ENCODE assay signal across 1 cellular context in the genomic region with DNA sequence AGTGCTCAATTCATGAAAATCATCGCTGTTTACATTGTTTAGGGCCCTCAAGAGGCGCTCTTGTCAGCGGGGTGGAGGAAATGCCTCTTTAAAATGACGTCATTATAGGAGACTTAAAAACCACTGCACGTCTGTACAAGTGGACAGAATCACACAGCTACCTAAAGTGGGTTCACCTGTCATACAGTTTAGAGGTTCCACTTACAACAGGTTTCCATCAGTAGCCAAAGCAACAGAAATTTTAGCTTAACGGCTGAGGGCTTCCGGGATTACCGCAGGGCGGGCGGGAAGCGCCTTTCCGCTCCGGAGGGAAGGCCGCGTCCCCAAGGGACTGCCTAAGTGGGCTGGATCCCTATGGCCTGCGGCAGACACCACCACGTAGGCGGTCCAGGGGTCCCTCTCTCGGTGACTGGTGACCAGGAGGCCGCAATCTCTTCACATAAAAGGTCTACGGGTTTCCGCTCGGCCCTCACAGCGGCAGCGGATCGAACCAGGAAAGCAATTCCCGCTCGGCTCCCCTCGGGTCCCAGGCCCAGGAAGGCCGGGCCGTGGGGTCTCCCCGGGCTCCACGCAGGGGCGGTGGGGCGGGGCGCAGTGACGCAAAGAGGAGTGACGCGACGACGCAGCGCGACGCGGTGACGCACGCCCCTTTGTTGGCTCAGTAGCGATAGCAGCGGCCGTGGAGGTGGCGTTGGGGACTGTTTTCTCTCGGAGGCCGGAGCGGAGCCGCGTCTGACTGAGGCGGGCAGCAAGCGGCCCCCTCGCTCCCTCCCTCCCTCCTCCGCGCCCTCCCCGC.
TF ChIP-seq lines count a peak whose summit lies in the region.

A gene with protein sequence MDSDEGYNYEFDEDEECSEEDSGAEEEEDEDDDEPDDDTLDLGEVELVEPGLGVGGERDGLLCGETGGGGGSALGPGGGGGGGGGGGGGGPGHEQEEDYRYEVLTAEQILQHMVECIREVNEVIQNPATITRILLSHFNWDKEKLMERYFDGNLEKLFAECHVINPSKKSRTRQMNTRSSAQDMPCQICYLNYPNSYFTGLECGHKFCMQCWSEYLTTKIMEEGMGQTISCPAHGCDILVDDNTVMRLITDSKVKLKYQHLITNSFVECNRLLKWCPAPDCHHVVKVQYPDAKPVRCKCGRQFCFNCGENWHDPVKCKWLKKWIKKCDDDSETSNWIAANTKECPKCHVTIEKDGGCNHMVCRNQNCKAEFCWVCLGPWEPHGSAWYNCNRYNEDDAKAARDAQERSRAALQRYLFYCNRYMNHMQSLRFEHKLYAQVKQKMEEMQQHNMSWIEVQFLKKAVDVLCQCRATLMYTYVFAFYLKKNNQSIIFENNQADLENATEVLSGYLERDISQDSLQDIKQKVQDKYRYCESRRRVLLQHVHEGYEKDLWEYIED (plus strand): TSS at position 661 of the 796 bp plus-strand sequence. CDS start 310 bp downstream, outside the sequence.

TF ChIP-seq in HepG2, 621 proteins besides CTCF, POLR2A, EP300 and RAD21 (continued from another document and continues in another):
- TF ChIP-seq, protein P1, sequence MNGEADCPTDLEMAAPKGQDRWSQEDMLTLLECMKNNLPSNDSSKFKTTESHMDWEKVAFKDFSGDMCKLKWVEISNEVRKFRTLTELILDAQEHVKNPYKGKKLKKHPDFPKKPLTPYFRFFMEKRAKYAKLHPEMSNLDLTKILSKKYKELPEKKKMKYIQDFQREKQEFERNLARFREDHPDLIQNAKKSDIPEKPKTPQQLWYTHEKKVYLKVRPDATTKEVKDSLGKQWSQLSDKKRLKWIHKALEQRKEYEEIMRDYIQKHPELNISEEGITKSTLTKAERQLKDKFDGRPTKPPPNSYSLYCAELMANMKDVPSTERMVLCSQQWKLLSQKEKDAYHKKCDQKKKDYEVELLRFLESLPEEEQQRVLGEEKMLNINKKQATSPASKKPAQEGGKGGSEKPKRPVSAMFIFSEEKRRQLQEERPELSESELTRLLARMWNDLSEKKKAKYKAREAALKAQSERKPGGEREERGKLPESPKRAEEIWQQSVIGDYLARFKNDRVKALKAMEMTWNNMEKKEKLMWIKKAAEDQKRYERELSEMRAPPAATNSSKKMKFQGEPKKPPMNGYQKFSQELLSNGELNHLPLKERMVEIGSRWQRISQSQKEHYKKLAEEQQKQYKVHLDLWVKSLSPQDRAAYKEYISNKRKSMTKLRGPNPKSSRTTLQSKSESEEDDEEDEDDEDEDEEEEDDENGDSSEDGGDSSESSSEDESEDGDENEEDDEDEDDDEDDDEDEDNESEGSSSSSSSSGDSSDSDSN (CRISPR knock-in tag; IDR thresholded peaks at IDR 0.05) = peak; percentile 84
- TF ChIP-seq EEA1 (CRISPR knock-in tag; IDR thresholded peaks at IDR 0.05; ENCODE audit: borderline replicate concordance) (peak; percentile 65; the same call in 1 of the 2 replicates), ZNF30 (CRISPR knock-in tag; IDR thresholded peaks at IDR 0.05) (no peak), SPEN (CRISPR knock-in tag; IDR thresholded peaks at IDR 0.05; ENCODE audit: low read depth) (peak; percentile 99), RFX3 (CRISPR knock-in tag; IDR thresholded peaks at IDR 0.05) (no peak), YY1 (IDR thresholded peaks at IDR 0.05; ENCODE audit: insufficient read depth, insufficient replicate concordance, low read depth, low read length) (peak; percentile 75), TBX3 (IDR thresholded peaks at IDR 0.05; ENCODE audit: borderline replicate concordance) (no peak), STAG1 (CRISPR knock-in tag; IDR thresholded peaks at IDR 0.05) (peak; percentile 6), BATF2 (CRISPR knock-in tag; IDR thresholded peaks at IDR 0.05) (peak; percentile 85; the same call in 1 of the 2 replicates), ZNF746 (CRISPR knock-in tag; IDR thresholded peaks at IDR 0.05) (peak; percentile 35; the same call in 1 of the 2 replicates), HCFC1 (IDR thresholded peaks at IDR 0.05; ENCODE audit: low read depth, low read length) (peak; percentile 48; the same call in 1 of the 2 replicates), USF2 (IDR thresholded peaks at IDR 0.05; ENCODE audit: low read depth, low read length) (no peak), USF2 (CRISPR knock-in tag; IDR thresholded peaks at IDR 0.05; ENCODE audit: borderline replicate concordance) (no peak; the same call in 1 of the 2 replicates), HNF4G (IDR thresholded peaks at IDR 0.05; ENCODE audit: borderline replicate concordance, low read depth, low read length) (no peak), HNF4G (CRISPR knock-in tag; IDR thresholded peaks at IDR 0.05; ENCODE audit: borderline replicate concordance, low read depth) (no peak), MATR3 (CRISPR knock-in tag; IDR thresholded peaks at IDR 0.05) (no peak), FOXC1 (CRISPR knock-in tag; IDR thresholded peaks at IDR 0.05; ENCODE audit: borderline replicate concordance) (peak; percentile 68), MAX (IDR thresholded peaks at IDR 0.05) (peak; percentile 86), PHB2 (IDR thresholded peaks at IDR 0.05; ENCODE audit: partially characterized antibody) (no peak), BCL3 (CRISPR knock-in tag; IDR thresholded peaks at IDR 0.05) (peak; percentile 61; the same call in 1 of the 2 replicates), POGK (CRISPR knock-in tag; conservative IDR thresholded peaks at IDR 0.05) (peak; percentile 96), GABPA (IDR thresholded peaks at IDR 0.05; ENCODE audit: low read depth, low read length) (peak; percentile 22; the same call in 1 of the 2 replicates), GABPA (CRISPR knock-in tag; IDR thresholded peaks at IDR 0.05; ENCODE audit: low read depth) (peak; percentile 53), TAF1 (CRISPR knock-in tag; IDR thresholded peaks at IDR 0.05) (peak; percentile 98), TCF12 (IDR thresholded peaks at IDR 0.05) (no peak), TCF12 (CRISPR knock-in tag; IDR thresholded peaks at IDR 0.05) (no peak; the same call in 1 of the 2 replicates), JDP2 (CRISPR knock-in tag; IDR thresholded peaks at IDR 0.05; ENCODE audit: borderline replicate concordance) (peak; percentile 47; the same call in 1 of the 2 replicates), HNF4A (CRISPR knock-in tag; IDR thresholded peaks at IDR 0.05) (0 out of 2 replicates have a peak, but pooled peaks have one; percentile 35)
- TF ChIP-seq, protein P2, sequence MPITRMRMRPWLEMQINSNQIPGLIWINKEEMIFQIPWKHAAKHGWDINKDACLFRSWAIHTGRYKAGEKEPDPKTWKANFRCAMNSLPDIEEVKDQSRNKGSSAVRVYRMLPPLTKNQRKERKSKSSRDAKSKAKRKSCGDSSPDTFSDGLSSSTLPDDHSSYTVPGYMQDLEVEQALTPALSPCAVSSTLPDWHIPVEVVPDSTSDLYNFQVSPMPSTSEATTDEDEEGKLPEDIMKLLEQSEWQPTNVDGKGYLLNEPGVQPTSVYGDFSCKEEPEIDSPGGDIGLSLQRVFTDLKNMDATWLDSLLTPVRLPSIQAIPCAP (CRISPR knock-in tag; IDR thresholded peaks at IDR 0.05; ENCODE audit: low read depth) = 0 out of 2 replicates have a peak, but pooled peaks have one; percentile 54
- TF ChIP-seq, protein P3, sequence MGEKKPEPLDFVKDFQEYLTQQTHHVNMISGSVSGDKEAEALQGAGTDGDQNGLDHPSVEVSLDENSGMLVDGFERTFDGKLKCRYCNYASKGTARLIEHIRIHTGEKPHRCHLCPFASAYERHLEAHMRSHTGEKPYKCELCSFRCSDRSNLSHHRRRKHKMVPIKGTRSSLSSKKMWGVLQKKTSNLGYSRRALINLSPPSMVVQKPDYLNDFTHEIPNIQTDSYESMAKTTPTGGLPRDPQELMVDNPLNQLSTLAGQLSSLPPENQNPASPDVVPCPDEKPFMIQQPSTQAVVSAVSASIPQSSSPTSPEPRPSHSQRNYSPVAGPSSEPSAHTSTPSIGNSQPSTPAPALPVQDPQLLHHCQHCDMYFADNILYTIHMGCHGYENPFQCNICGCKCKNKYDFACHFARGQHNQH (CRISPR knock-in tag; IDR thresholded peaks at IDR 0.05) = peak; percentile 93
- TF ChIP-seq, protein P4, sequence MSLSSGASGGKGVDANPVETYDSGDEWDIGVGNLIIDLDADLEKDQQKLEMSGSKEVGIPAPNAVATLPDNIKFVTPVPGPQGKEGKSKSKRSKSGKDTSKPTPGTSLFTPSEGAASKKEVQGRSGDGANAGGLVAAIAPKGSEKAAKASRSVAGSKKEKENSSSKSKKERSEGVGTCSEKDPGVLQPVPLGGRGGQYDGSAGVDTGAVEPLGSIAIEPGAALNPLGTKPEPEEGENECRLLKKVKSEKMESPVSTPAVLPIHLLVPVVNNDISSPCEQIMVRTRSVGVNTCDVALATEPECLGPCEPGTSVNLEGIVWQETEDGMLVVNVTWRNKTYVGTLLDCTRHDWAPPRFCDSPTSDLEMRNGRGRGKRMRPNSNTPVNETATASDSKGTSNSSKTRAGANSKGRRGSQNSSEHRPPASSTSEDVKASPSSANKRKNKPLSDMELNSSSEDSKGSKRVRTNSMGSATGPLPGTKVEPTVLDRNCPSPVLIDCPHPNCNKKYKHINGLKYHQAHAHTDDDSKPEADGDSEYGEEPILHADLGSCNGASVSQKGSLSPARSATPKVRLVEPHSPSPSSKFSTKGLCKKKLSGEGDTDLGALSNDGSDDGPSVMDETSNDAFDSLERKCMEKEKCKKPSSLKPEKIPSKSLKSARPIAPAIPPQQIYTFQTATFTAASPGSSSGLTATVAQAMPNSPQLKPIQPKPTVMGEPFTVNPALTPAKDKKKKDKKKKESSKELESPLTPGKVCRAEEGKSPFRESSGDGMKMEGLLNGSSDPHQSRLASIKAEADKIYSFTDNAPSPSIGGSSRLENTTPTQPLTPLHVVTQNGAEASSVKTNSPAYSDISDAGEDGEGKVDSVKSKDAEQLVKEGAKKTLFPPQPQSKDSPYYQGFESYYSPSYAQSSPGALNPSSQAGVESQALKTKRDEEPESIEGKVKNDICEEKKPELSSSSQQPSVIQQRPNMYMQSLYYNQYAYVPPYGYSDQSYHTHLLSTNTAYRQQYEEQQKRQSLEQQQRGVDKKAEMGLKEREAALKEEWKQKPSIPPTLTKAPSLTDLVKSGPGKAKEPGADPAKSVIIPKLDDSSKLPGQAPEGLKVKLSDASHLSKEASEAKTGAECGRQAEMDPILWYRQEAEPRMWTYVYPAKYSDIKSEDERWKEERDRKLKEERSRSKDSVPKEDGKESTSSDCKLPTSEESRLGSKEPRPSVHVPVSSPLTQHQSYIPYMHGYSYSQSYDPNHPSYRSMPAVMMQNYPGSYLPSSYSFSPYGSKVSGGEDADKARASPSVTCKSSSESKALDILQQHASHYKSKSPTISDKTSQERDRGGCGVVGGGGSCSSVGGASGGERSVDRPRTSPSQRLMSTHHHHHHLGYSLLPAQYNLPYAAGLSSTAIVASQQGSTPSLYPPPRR (CRISPR knock-in tag; IDR thresholded peaks at IDR 0.05; ENCODE audit: borderline replicate concordance) = no peak
- TF ChIP-seq, protein P5, sequence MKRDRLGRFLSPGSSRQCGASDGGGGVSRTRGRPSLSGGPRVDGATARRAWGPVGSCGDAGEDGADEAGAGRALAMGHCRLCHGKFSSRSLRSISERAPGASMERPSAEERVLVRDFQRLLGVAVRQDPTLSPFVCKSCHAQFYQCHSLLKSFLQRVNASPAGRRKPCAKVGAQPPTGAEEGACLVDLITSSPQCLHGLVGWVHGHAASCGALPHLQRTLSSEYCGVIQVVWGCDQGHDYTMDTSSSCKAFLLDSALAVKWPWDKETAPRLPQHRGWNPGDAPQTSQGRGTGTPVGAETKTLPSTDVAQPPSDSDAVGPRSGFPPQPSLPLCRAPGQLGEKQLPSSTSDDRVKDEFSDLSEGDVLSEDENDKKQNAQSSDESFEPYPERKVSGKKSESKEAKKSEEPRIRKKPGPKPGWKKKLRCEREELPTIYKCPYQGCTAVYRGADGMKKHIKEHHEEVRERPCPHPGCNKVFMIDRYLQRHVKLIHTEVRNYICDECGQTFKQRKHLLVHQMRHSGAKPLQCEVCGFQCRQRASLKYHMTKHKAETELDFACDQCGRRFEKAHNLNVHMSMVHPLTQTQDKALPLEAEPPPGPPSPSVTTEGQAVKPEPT (CRISPR knock-in tag; IDR thresholded peaks at IDR 0.05; ENCODE audit: low read depth) = no peak
